In the genomic region with DNA sequence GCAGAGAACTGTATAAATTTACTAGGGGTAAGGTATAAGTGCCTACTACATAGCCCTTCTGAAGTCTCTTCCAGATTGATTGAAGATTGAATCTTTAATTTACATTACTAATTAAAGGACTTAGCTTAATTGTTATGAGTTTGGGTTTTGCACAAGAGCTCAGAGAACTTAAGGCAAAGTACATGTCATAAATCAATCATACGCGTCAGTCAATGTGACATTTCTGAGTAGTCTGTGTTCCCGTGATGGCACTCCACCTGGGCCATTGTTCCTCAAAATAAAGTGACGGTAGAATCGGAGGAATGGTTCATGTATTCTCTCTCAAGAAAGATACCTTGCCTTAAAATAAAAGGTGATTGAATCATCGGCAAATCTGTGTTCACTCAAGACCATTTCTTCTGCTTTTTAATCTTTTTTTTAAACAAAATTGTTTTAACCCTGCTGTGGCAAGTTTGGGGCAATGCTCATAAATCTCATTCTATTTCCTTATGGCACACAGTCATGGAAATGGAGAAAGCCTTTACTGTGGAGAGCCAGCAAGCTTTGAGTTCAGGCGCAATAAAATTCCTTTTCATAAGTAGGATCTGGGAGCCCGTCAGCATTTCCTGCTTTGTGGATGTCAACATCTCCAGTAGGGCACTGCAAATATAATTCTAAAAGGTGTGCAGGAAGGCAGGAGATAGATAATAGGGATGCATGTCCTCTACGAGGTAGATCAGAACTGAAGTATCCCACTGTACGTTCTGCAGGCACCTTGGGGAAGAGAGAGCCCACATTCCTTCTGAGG, we compare ENCODE assay signal across 29 cellular contexts.
"Had no signal": no experiment of that assay in that cellular context is flagged by ENCODE, and none has a peak within 500 bp of the region (broad histone marks: within the 10 kb centered on the region; RNA-seq: fewer than 3 reads in every experiment).

No MANE protein-coding gene starts in this region.

- FAIRE-seq: astrocyte, bronchial epithelial cell, colon, frontal cortex had no signal

- H3K27ac ChIP-seq: brain microvascular endothelial cell, WERI-Rb-1 had no signal

- H3K4me3 Mint-ChIP-seq: activated B cell treated with CpG ODN at 0.5 μM for 24 hours; activated CD4-positive, alpha-beta memory T cell treated with anti-CD3 and anti-CD28 coated beads for 36 hours; activated CD8-positive, alpha-beta memory T cell treated with anti-CD3 and anti-CD28 coated beads, Interleukin-2, amount 10 ng/mL, durations not matched to agents 7 days and 5 days; activated CD8-positive, alpha-beta T cell treated with anti-CD3 and anti-CD28 coated beads, Interleukin-2, amount 10 ng/mL, durations not matched to agents 7 days and 5 days; activated naive CD8-positive, alpha-beta T cell; activated T-cell treated with anti-CD3 and anti-CD28 coated beads, Interleukin-2, amount 50 U/mL, for 72 hours; central memory CD8-positive, alpha-beta T cell; effector memory CD8-positive, alpha-beta T cell had no signal

- H3K27ac Mint-ChIP-seq: activated B cell treated with CpG ODN at 0.5 μM for 24 hours; activated CD4-positive, alpha-beta memory T cell treated with anti-CD3 and anti-CD28 coated beads for 36 hours; activated CD8-positive, alpha-beta memory T cell treated with anti-CD3 and anti-CD28 coated beads, Interleukin-2, amount 10 ng/mL, durations not matched to agents 7 days and 5 days; activated CD8-positive, alpha-beta T cell treated with anti-CD3 and anti-CD28 coated beads, Interleukin-2, amount 10 ng/mL, durations not matched to agents 7 days and 5 days; activated naive CD8-positive, alpha-beta T cell; activated T-cell treated with anti-CD3 and anti-CD28 coated beads, Interleukin-2, amount 50 U/mL, for 72 hours; effector memory CD8-positive, alpha-beta T cell had no signal

- DNase-seq: activated B cell treated with CpG ODN at 0.5 μM for 24 hours; activated CD4-positive, alpha-beta memory T cell treated with anti-CD3 and anti-CD28 coated beads for 36 hours; activated CD4-positive, alpha-beta T cell treated with anti-CD3 and anti-CD28 coated beads for 48 hours; activated CD8-positive, alpha-beta memory T cell treated with anti-CD3 and anti-CD28 coated beads, Interleukin-2, amount 10 ng/mL, durations not matched to agents 7 days and 5 days; activated CD8-positive, alpha-beta memory T cell treated with anti-CD3 and anti-CD28 coated beads, Interleukin-2, amount 50 U/mL, for 4 hours; activated CD8-positive, alpha-beta T cell treated with anti-CD3 and anti-CD28 coated beads, Interleukin-2, amount 10 ng/mL, durations not matched to agents 7 days and 5 days; activated gamma-delta T cell; activated naive CD4-positive, alpha-beta T cell; activated naive CD4-positive, alpha-beta T cell treated with anti-CD3 and anti-CD28 coated beads, Interleukin-2, amount 50 U/mL, for 16 hours; activated T-cell treated with anti-CD3 and anti-CD28 coated beads, Interleukin-2, amount 50 U/mL, for 1 hour; activated T-cell treated with anti-CD3 and anti-CD28 coated beads, Interleukin-2, amount 50 U/mL, for 72 hours; amniotic stem cell; anterior cingulate cortex; brain microvascular endothelial cell; cortex of kidney; dermis blood vessel endothelial cell; effector CD4-positive, alpha-beta T cell; effector memory CD8-positive, alpha-beta T cell; foreskin fibroblast; head of caudate nucleus; T-helper 2 cell; WERI-Rb-1 had no signal

- H3K4me1 Mint-ChIP-seq: activated B cell treated with CpG ODN at 0.5 μM for 24 hours; activated CD8-positive, alpha-beta memory T cell treated with anti-CD3 and anti-CD28 coated beads, Interleukin-2, amount 10 ng/mL, durations not matched to agents 7 days and 5 days; central memory CD8-positive, alpha-beta T cell had no signal

- H3K27me3 Mint-ChIP-seq: activated B cell treated with CpG ODN at 0.5 μM for 24 hours had no signal

- H3K36me3 ChIP-seq: brain microvascular endothelial cell, WERI-Rb-1 had no signal

- H3K27me3 ChIP-seq: brain microvascular endothelial cell had no signal

- H3K9me3 Mint-ChIP-seq: central memory CD8-positive, alpha-beta T cell; effector memory CD8-positive, alpha-beta T cell had no signal

- ATAC-seq: activated CD4-positive, CD25-positive, alpha-beta regulatory T cell treated with anti-CD3 and anti-CD28 coated beads, Interleukin-2, amount 50 U/mL, for 24 hours; activated CD8-positive, alpha-beta memory T cell treated with anti-CD3 and anti-CD28 coated beads, Interleukin-2, amount 10 ng/mL, durations not matched to agents 7 days and 5 days; activated CD8-positive, alpha-beta T cell treated with anti-CD3 and anti-CD28 coated beads, Interleukin-2, amount 10 ng/mL, durations not matched to agents 7 days and 5 days; activated T-cell treated with anti-CD3 and anti-CD28 coated beads, Interleukin-2, amount 50 U/mL, for 72 hours; effector memory CD8-positive, alpha-beta T cell had no signal
